Comparison of ENCODE assay signal across 7 cellular contexts in the genomic region with DNA sequence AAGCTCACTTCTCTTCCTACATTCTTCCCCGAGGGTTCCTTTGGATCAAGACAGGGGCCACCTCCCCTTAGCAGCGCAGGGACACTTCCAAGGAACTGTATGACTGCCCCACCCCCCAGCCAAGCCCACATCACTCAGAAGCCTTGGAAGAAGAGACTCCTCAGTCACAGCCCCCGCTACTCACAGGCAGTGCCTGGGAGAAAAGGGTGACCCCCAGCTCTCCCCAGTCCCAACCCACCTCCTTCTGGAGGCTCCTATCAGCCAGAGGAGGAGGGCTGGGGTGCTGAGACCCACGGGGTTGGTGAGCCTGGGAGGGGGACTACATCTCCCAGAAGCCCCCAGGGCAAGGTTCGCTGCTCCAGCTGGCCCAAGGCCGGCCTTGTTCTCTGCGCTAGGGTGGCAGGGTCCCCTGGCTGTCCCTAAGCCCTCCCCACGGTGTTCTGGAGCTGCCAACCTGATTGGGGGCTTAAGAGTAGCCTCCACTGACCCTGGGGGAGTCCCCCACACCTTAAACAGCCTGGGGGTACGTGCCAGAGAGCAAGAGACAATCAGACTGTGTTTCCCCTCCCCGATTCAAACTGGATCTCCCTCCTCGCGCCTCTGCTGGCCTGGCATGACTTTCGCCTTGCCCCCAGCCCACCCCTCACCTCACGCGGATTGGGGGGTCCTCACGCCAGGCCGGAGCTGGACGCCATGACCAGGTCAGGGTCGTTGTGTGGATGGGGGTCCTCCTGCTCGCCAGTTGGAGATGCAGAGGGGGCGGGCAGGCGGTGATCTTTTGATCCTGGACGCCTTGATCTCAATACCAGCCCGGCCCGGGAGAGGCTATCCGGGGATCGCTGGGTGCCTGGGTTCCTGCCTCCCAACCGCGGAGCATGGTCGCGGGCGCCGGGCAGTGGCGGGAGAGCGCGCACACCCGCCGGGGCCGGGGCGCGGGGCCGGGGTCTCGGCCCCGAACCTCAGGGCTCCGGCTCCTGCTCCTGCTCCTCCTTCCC. TPM values are rescaled to one million over a fixed set of nuclear protein-coding genes. Genes with fewer than 3 reads are reported as not detected.
DNase-seq lines count a peak whose midpoint lies in the region; ATAC-seq and TF ChIP-seq lines count a peak whose summit lies in the region.

No MANE protein-coding gene starts in this region.

- DNase-seq in GM03348 (ENCODE audit: low spot score) (peak; percentile 58), Kasumi-1 (lab: John Stamatoyannopoulos, UW) (peak; percentile 38 to 53), germinal center (ENCODE audit: low spot score) (peak; percentile 68), osteocyte (ENCODE audit: extremely low spot score, unreplicated experiment) (peak; percentile 86)
- DNase-seq in activated T-helper 1 cell treated with anti-CD3 and anti-CD28 coated beads, Interleukin-12 subunit alpha, Interleukin-12 subunit beta, Interleukin-2, Interleukin-4 antibody, amounts not matched to agents 30 ng/mL and 10 ng/mL and 1 ng/mL, durations not matched to agents 14 hours and 24 hours and 36 hours (ENCODE audit: low spot score), result no peak

- H3K4me3 Mint-ChIP-seq in activated T-helper 1 cell treated with anti-CD3 and anti-CD28 coated beads, Interleukin-12 subunit alpha, Interleukin-12 subunit beta, Interleukin-2, Interleukin-4 antibody, amounts not matched to agents 30 ng/mL and 10 ng/mL and 1 ng/mL, durations not matched to agents 14 hours and 24 hours and 36 hours, result peak overlapping the region; percentile 88
- H3K4me3 Mint-ChIP-seq in osteocyte (ENCODE audit: unreplicated experiment), result peak overlapping the region; percentile 97

- H3K27ac Mint-ChIP-seq in activated T-helper 1 cell treated with anti-CD3 and anti-CD28 coated beads, Interleukin-12 subunit alpha, Interleukin-12 subunit beta, Interleukin-2, Interleukin-4 antibody, amounts not matched to agents 30 ng/mL and 10 ng/mL and 1 ng/mL, durations not matched to agents 14 hours and 24 hours and 36 hours, result peak overlapping the region; percentile 85
- peak overlapping the region; percentile 90 for H3K27ac Mint-ChIP-seq in osteocyte (ENCODE audit: unreplicated experiment)

- TF ChIP-seq CTCF in osteocyte (IDR thresholded peaks at IDR 0.05), result no peak

- no peaks in the 10 kb centered on the region for H3K27me3 Mint-ChIP-seq in activated T-helper 1 cell treated with anti-CD3 and anti-CD28 coated beads, Interleukin-12 subunit alpha, Interleukin-12 subunit beta, Interleukin-2, Interleukin-4 antibody, amounts not matched to agents 30 ng/mL and 10 ng/mL and 1 ng/mL, durations not matched to agents 14 hours and 24 hours and 36 hours (ENCODE audit: insufficient read depth)
- H3K27me3 Mint-ChIP-seq in osteocyte (ENCODE audit: unreplicated experiment), result no peaks in the 10 kb centered on the region

- intact Hi-C loops in activated T-helper 1 cell treated with anti-CD3 and anti-CD28 coated beads, Interleukin-12 subunit alpha, Interleukin-12 subunit beta, Interleukin-2, Interleukin-4 antibody, amounts not matched to agents 30 ng/mL and 10 ng/mL and 1 ng/mL, durations not matched to agents 14 hours and 24 hours and 36 hours (cut with micrococcal nuclease), result loop anchor here (1.0 to 5.0 kb wide), 5 partner anchors 11 to 1693 kb away; partner anchors contain the start of genes PCSK7, PHLDB1 and RNF214

- H3K4me1 Mint-ChIP-seq in activated T-helper 1 cell treated with anti-CD3 and anti-CD28 coated beads, Interleukin-12 subunit alpha, Interleukin-12 subunit beta, Interleukin-2, Interleukin-4 antibody, amounts not matched to agents 30 ng/mL and 10 ng/mL and 1 ng/mL, durations not matched to agents 14 hours and 24 hours and 36 hours (ENCODE audit: low read depth), result peaks cover 66% of the 10 kb centered on the region
- peaks cover 62% of the 10 kb centered on the region for H3K4me1 Mint-ChIP-seq in osteocyte (ENCODE audit: unreplicated experiment)

- no peaks in the 10 kb centered on the region for H3K9me3 Mint-ChIP-seq in activated T-helper 1 cell treated with anti-CD3 and anti-CD28 coated beads, Interleukin-12 subunit alpha, Interleukin-12 subunit beta, Interleukin-2, Interleukin-4 antibody, amounts not matched to agents 30 ng/mL and 10 ng/mL and 1 ng/mL, durations not matched to agents 14 hours and 24 hours and 36 hours
- no peaks in the 10 kb centered on the region for H3K9me3 Mint-ChIP-seq in osteocyte (ENCODE audit: unreplicated experiment)

- peaks cover 4% of the 10 kb centered on the region for H3K36me3 Mint-ChIP-seq in activated T-helper 1 cell treated with anti-CD3 and anti-CD28 coated beads, Interleukin-12 subunit alpha, Interleukin-12 subunit beta, Interleukin-2, Interleukin-4 antibody, amounts not matched to agents 30 ng/mL and 10 ng/mL and 1 ng/mL, durations not matched to agents 14 hours and 24 hours and 36 hours (ENCODE audit: low read depth)
- H3K36me3 Mint-ChIP-seq in osteocyte (ENCODE audit: unreplicated experiment), result peaks cover 2% of the 10 kb centered on the region

- no peak for ATAC-seq in GM21529 (IDR thresholded peaks at IDR 0.05; ENCODE audit: unreplicated experiment)
- no peak for ATAC-seq in HG02610 (IDR thresholded peaks at IDR 0.05; ENCODE audit: unreplicated experiment)

RNA-seq across cellular contexts. Expression of gene BCL9L, which starts 0.8 kb away (rescaled TPM):
- total RNA-seq in activated T-helper 1 cell treated with anti-CD3 and anti-CD28 coated beads, Interleukin-12 subunit alpha, Interleukin-12 subunit beta, Interleukin-2, Interleukin-4 antibody, amounts not matched to agents 30 ng/mL and 10 ng/mL and 1 ng/mL, durations not matched to agents 14 hours and 24 hours and 36 hours, result 27.3 and 32.4 TPM in 2 replicates
- 115 and 122 TPM in 2 replicates for total RNA-seq in osteocyte

RNA-seq across cellular contexts. Expression of gene UPK2, which starts 31.2 kb away (rescaled TPM):
- not detected in 2 replicates for total RNA-seq in activated T-helper 1 cell treated with anti-CD3 and anti-CD28 coated beads, Interleukin-12 subunit alpha, Interleukin-12 subunit beta, Interleukin-2, Interleukin-4 antibody, amounts not matched to agents 30 ng/mL and 10 ng/mL and 1 ng/mL, durations not matched to agents 14 hours and 24 hours and 36 hours
- total RNA-seq in osteocyte, result 0.42 and 0.86 TPM in 2 replicates

RNA-seq across cellular contexts. Expression of gene CXCR5, which starts 41.2 kb away (rescaled TPM):
- total RNA-seq in activated T-helper 1 cell treated with anti-CD3 and anti-CD28 coated beads, Interleukin-12 subunit alpha, Interleukin-12 subunit beta, Interleukin-2, Interleukin-4 antibody, amounts not matched to agents 30 ng/mL and 10 ng/mL and 1 ng/mL, durations not matched to agents 14 hours and 24 hours and 36 hours, result 5.1 and 5.5 TPM in 2 replicates
- not detected in 2 replicates for total RNA-seq in osteocyte

RNA-seq across cellular contexts. Expression of gene FOXR1, which starts 46.7 kb away (rescaled TPM):
- total RNA-seq in activated T-helper 1 cell treated with anti-CD3 and anti-CD28 coated beads, Interleukin-12 subunit alpha, Interleukin-12 subunit beta, Interleukin-2, Interleukin-4 antibody, amounts not matched to agents 30 ng/mL and 10 ng/mL and 1 ng/mL, durations not matched to agents 14 hours and 24 hours and 36 hours, result not detected in 2 replicates
- total RNA-seq in osteocyte, result not detected in 2 replicates
